In genomic region chr3:14434541-14435151, GRCh38 we compare ENCODE assay signal across 10 cellular contexts. TPM values are rescaled to one million over a fixed set of nuclear protein-coding genes. Genes with fewer than 3 reads are reported as not detected.
A peak's percentile ranks its signal among the peaks of the same experiment; 100 is the strongest.
DNase-seq lines count a peak whose midpoint lies in the region; ATAC-seq, FAIRE-seq and TF ChIP-seq lines count a peak whose summit lies in the region.
"Had no signal": no experiment of that assay in that cellular context is flagged by ENCODE, and none has a peak within 500 bp of the region (broad histone marks: within the 10 kb centered on the region; RNA-seq: fewer than 3 reads in every experiment).

No MANE protein-coding gene starts in this region.

- no peak overlapping the region for H3K4me2 ChIP-seq in hepatocyte

- H3K9me3 Mint-ChIP-seq in T-helper 2 cell treated with Interferon-gamma antibody and Interleukin-4, amounts not matched to agents 5 μg/mL and 100 μg/mL, for 36 hours: no peaks in the 10 kb centered on the region
- no peaks in the 10 kb centered on the region for H3K9me3 Mint-ChIP-seq in activated CD8-positive, alpha-beta T cell treated with anti-CD3 and anti-CD28 coated beads, Interleukin-2, amount 10 ng/mL, durations not matched to agents 7 days and 5 days (ENCODE audit: insufficient read depth)

- no peaks in the 10 kb centered on the region for H3K36me3 ChIP-seq in hepatocyte (replicated peaks; ENCODE audit: insufficient read depth, low read depth)
- H3K36me3 ChIP-seq in stomach: no peaks in the 10 kb centered on the region

- CTCF ChIA-PET in activated CD8-positive, alpha-beta T cell treated with anti-CD3 and anti-CD28 coated beads, Interleukin-2, amount 10 ng/mL, durations not matched to agents 7 days and 5 days (lab: Charles Lee): interaction anchor here (1.3 to 2.8 kb wide), 2 partner anchors 11 to 28 kb away, joined by 3 to 13 read pairs; no protein-coding TSS in a partner anchor

- no peak for TF ChIP-seq EP300 in stomach (IDR thresholded peaks at IDR 0.05)

- H3K27ac ChIP-seq in hepatocyte (peak overlapping the region; percentile 4), stomach (peak overlapping the region; percentile 57 to 91 (median 78))

- H3K27me3 ChIP-seq in hepatocyte: no peaks in the 10 kb centered on the region
- no peaks in the 10 kb centered on the region for H3K27me3 ChIP-seq in stomach

- no peak for TF ChIP-seq POLR2A in stomach (IDR thresholded peaks at IDR 0.05)

- WGBS in hepatocyte (ENCODE audit: low lambda C conversion rate, missing lambda C conversion rate): 95% methylated on average over 12 of the region's 12 CpGs
- 19 to 43% (median 39%) methylated on average over 11 to 12 of the region's 12 CpGs for WGBS in stomach, 5 donors

- no peak overlapping the region for H3K4me3 Mint-ChIP-seq in T-helper 2 cell treated with Interferon-gamma antibody and Interleukin-4, amounts not matched to agents 5 μg/mL and 100 μg/mL, for 36 hours
- no peak overlapping the region for H3K4me3 Mint-ChIP-seq in activated CD8-positive, alpha-beta T cell treated with anti-CD3 and anti-CD28 coated beads, Interleukin-2, amount 10 ng/mL, durations not matched to agents 7 days and 5 days

- H4K20me1 ChIP-seq in hepatocyte (ENCODE audit: insufficient read depth, poor library complexity, severe bottlenecking): peaks cover 29% of the 10 kb centered on the region

- H3K4me3 ChIP-seq in hepatocyte (no peak overlapping the region), stomach (peak overlapping the region in 1 of 4 donors; percentile 7)

- no peak overlapping the region for H2AFZ ChIP-seq in hepatocyte

- no peaks in the 10 kb centered on the region for H3K9me3 ChIP-seq in hepatocyte (ENCODE audit: low read depth)
- H3K9me3 ChIP-seq in stomach: no peaks in the 10 kb centered on the region

- POLR2A ChIA-PET in activated CD8-positive, alpha-beta T cell treated with anti-CD3 and anti-CD28 coated beads, Interleukin-2, amount 10 ng/mL, durations not matched to agents 7 days and 5 days (lab: Charles Lee): no interaction called here

- peak overlapping the region; percentile 89 for H3K27ac Mint-ChIP-seq in T-helper 2 cell treated with Interferon-gamma antibody and Interleukin-4, amounts not matched to agents 5 μg/mL and 100 μg/mL, for 36 hours
- peak overlapping the region; percentile 83 for H3K27ac Mint-ChIP-seq in activated CD8-positive, alpha-beta T cell treated with anti-CD3 and anti-CD28 coated beads, Interleukin-2, amount 10 ng/mL, durations not matched to agents 7 days and 5 days

- peaks cover 8% of the 10 kb centered on the region for H3K36me3 Mint-ChIP-seq in T-helper 2 cell treated with Interferon-gamma antibody and Interleukin-4, amounts not matched to agents 5 μg/mL and 100 μg/mL, for 36 hours (ENCODE audit: low read depth)
- peaks cover 10% of the 10 kb centered on the region for H3K36me3 Mint-ChIP-seq in activated CD8-positive, alpha-beta T cell treated with anti-CD3 and anti-CD28 coated beads, Interleukin-2, amount 10 ng/mL, durations not matched to agents 7 days and 5 days (ENCODE audit: low read depth)

- no peaks in the 10 kb centered on the region for H3K27me3 Mint-ChIP-seq in T-helper 2 cell treated with Interferon-gamma antibody and Interleukin-4, amounts not matched to agents 5 μg/mL and 100 μg/mL, for 36 hours (ENCODE audit: low read depth)
- H3K27me3 Mint-ChIP-seq in activated CD8-positive, alpha-beta T cell treated with anti-CD3 and anti-CD28 coated beads, Interleukin-2, amount 10 ng/mL, durations not matched to agents 7 days and 5 days (ENCODE audit: low read depth): no peaks in the 10 kb centered on the region

- H3K79me2 ChIP-seq in hepatocyte: peaks cover 86% of the 10 kb centered on the region

- no peak for ATAC-seq in activated CD8-positive, alpha-beta T cell treated with anti-CD3 and anti-CD28 coated beads, Interleukin-2, amount 10 ng/mL, durations not matched to agents 7 days and 5 days
- ATAC-seq in GM21723 (IDR thresholded peaks at IDR 0.05; ENCODE audit: unreplicated experiment): no peak

- H3K4me1 Mint-ChIP-seq in T-helper 2 cell treated with Interferon-gamma antibody and Interleukin-4, amounts not matched to agents 5 μg/mL and 100 μg/mL, for 36 hours (ENCODE audit: low read depth): peaks cover 53% of the 10 kb centered on the region
- peaks cover 67% of the 10 kb centered on the region for H3K4me1 Mint-ChIP-seq in activated CD8-positive, alpha-beta T cell treated with anti-CD3 and anti-CD28 coated beads, Interleukin-2, amount 10 ng/mL, durations not matched to agents 7 days and 5 days (ENCODE audit: low read depth)

- no peak for FAIRE-seq in frontal cortex (lab: Jason Lieb, UNC)

- intact Hi-C loops in stomach (cut with DNase I; ENCODE audit: low total_unique reads): no loop called here

- H3K9me2 ChIP-seq in hepatocyte (replicated peaks; ENCODE audit: insufficient read depth): no peaks in the 10 kb centered on the region

- H3K4me1 ChIP-seq in hepatocyte (ENCODE audit: insufficient read depth) (peaks cover 38% of the 10 kb centered on the region), stomach (peaks cover 68 to 99% (median 84%) of the 10 kb centered on the region in 4 donors)

- DNase-seq in T-helper 2 cell treated with Interferon-gamma antibody and Interleukin-4, amounts not matched to agents 5 μg/mL and 100 μg/mL, for 36 hours (ENCODE audit: low spot score): no peak
- DNase-seq in T-helper 2 cell (no peak), hepatocyte (ENCODE audit: low spot score) (no peak), stomach (peak; percentile 85), frontal cortex (ENCODE audit: low spot score in 2 of 2) (no peak), GOT3 (lab: John Stamatoyannopoulos, UW) (no peak)
- no peak for DNase-seq in activated CD8-positive, alpha-beta T cell treated with anti-CD3 and anti-CD28 coated beads, Interleukin-2, amount 10 ng/mL, durations not matched to agents 7 days and 5 days
- DNase-seq: OCI-M1; stimulated activated CD4-positive, alpha-beta T cell treated with anti-CD3 and anti-CD28 coated beads, Interleukin-1b, Interleukin-23, amount 100 ng/mL, for 48 hours had no signal

- TF ChIP-seq CTCF in hepatocyte (IDR thresholded peaks at IDR 0.05; ENCODE audit: poor library complexity) (no peak), stomach (IDR thresholded peaks at IDR 0.05) (no peak)

RNA-seq across cellular contexts. Expression of gene SLC6A6, which starts 32.2 kb away (rescaled TPM):
- 10 to 100 TPM; 36.8 to 37.9 TPM for total RNA-seq in activated CD8-positive, alpha-beta T cell treated with anti-CD3 and anti-CD28 coated beads, Interleukin-2, amount 10 ng/mL, durations not matched to agents 7 days and 5 days
- 57.1 and 58.9 TPM in 2 replicates for total RNA-seq in hepatocyte
- polyA plus RNA-seq in hepatocyte: 30.7 and 31.8 TPM in 2 replicates
- 10 to 100 TPM; 15.6 to 36.7 (median 28.0) TPM for total RNA-seq in stomach
- polyA plus RNA-seq in stomach: 1 to 10 TPM; 3.0 to 6.8 (median 4.9) TPM
- total RNA-seq in frontal cortex: 15.1 TPM
